8 cellular contexts compared by ENCODE assay signal in the genomic region with DNA sequence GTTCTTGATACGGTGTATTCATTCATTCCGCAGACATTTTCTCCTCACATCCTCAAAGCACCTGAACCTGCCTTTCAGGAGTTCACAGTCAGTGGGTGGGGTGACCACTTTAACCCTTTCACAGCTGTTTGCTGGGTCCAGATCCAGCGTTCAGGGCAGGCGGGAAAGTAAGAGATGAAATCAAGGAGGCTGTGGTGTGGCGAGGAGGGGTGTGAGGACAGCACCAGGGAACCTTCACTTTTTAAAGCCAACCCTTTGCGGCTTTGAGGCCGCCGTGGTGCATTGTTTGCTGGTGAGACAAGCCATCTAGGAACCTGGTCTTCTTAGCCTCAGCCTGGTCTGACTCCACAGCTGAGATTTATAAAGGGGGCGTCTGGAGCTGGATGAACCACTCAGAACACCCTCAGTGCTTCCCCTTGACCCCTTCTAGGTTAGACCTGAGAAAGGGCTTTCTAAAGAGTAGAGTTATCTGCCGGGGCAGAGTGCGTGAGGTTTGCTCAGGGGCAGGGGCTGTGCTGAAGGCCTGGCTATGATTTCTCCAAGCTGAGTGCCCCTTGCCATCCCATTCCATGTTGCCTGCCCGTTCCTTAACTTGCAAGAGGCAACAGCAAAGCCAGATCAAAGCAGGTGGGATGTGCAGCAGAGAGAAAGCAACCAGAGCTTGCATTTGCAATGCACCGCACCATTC.
DNase-seq lines count a peak whose midpoint lies in the region; ATAC-seq lines count a peak whose summit lies in the region.

No MANE protein-coding gene starts in this region.

- peak; percentile 35 to 58 for DNase-seq in stimulated activated CD4-positive, alpha-beta T cell treated with anti-CD3 and anti-CD28 coated beads, Interleukin-2, amount 100 ng/mL, for 24 hours
- no peak for DNase-seq in stimulated activated CD4-positive, alpha-beta T cell treated with anti-CD3 and anti-CD28 coated beads, Interleukin-4, amount 100 ng/mL, for 4 hours
- peak; percentile 65 for DNase-seq in activated T-cell treated with anti-CD3 and anti-CD28 coated beads, Interleukin-2, amount 50 U/mL, for 1 hour
- DNase-seq in islet precursor cell (peak; percentile 52), HUDEP-2 (lab: John Stamatoyannopoulos, UW; ENCODE audit: unreplicated experiment in 76 of 76) (no peak), NCI-H2196 treated with DMSO at 0.1 percent for 48 hours (lab: John Stamatoyannopoulos, UW; ENCODE audit: unreplicated experiment) (no peak)

- no peak for ATAC-seq in GM18519 (IDR thresholded peaks at IDR 0.05; ENCODE audit: low FRiP score, unreplicated experiment)
- no peak for ATAC-seq in GM21423 (IDR thresholded peaks at IDR 0.05; ENCODE audit: unreplicated experiment)

Comparison
In these comparisons a context has a peak if more than half of its experiments do, and no peak if none do; other contexts are left out.
1. DNase-seq: peak in stimulated activated CD4-positive, alpha-beta T cell treated with anti-CD3 and anti-CD28 coated beads, Interleukin-2, amount 100 ng/mL, for 24 hours (2 of 2), activated T-cell treated with anti-CD3 and anti-CD28 coated beads, Interleukin-2, amount 50 U/mL, for 1 hour (single experiment) and islet precursor cell (single experiment); none in stimulated activated CD4-positive, alpha-beta T cell treated with anti-CD3 and anti-CD28 coated beads, Interleukin-4, amount 100 ng/mL, for 4 hours (0 of 2), HUDEP-2 (0 of 76) and NCI-H2196 treated with DMSO at 0.1 percent for 48 hours (single experiment).